22 cellular contexts compared by ENCODE assay signal in the genomic region with DNA sequence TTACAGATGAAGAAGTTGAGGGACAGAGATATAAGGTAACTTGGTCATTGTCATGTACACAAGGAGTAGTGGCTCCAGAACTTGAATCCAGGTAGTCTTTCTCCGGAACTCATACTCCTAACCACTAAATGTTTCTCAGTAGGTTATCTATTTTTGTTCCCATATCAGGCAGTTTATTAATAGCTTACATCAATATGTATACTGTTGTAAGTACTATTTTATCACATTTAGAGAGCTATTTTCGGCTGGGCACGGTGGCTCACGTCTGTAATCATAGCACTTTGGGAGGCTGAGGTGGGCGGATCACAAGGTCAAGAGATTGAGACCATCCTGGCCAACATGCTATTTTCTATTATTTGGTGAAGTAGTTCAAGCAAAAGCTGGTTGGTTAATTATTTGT.
"Had no signal": no experiment of that assay in that cellular context is flagged by ENCODE, and none has a peak within 500 bp of the region (broad histone marks: within the 10 kb centered on the region; RNA-seq: fewer than 3 reads in every experiment).

No MANE protein-coding gene starts in this region.

- H3K27ac ChIP-seq: colonic mucosa, coronary artery, dorsolateral prefrontal cortex, epithelial cell of prostate, esophagus muscularis mucosa, esophagus squamous epithelium, foreskin keratinocyte, gastrocnemius medialis, gastroesophageal sphincter, heart left ventricle had no signal

- ATAC-seq: effector memory CD8-positive, alpha-beta T cell; esophagus mucosa; foreskin keratinocyte; gastrocnemius medialis; gastroesophageal sphincter had no signal

- H3K27me3 ChIP-seq: colonic mucosa, dorsolateral prefrontal cortex, esophagus muscularis mucosa, esophagus squamous epithelium, foreskin keratinocyte, gastrocnemius medialis, gastroesophageal sphincter, heart left ventricle had no signal

- H3K4me3 ChIP-seq: colonic mucosa, coronary artery, dorsolateral prefrontal cortex, esophagus muscularis mucosa, esophagus squamous epithelium, gastrocnemius medialis, gastroesophageal sphincter, heart left ventricle had no signal

- H3K36me3 ChIP-seq: colonic mucosa, esophagus muscularis mucosa, esophagus squamous epithelium, gastrocnemius medialis, gastroesophageal sphincter, heart left ventricle had no signal

- DNase-seq: colonic mucosa; cortex of kidney; dermis blood vessel endothelial cell; dorsolateral prefrontal cortex; effector CD4-positive, alpha-beta T cell; effector CD8-positive, alpha-beta T cell; effector memory CD4-positive, alpha-beta T cell; effector memory CD8-positive, alpha-beta T cell; endodermal cell; erythroblast; esophagus squamous epithelium; foreskin keratinocyte; foreskin melanocyte; gastrocnemius medialis; glutamatergic neuron; head of caudate nucleus had no signal

- H3K9me3 ChIP-seq: colonic mucosa, esophagus muscularis mucosa, esophagus squamous epithelium, gastrocnemius medialis, gastroesophageal sphincter, heart left ventricle had no signal

- H3K4me1 ChIP-seq: colonic mucosa, esophagus muscularis mucosa, esophagus squamous epithelium, foreskin keratinocyte, gastrocnemius medialis, gastroesophageal sphincter, heart left ventricle had no signal
